ENCODE assay signal across 8 cellular contexts in the genomic region with DNA sequence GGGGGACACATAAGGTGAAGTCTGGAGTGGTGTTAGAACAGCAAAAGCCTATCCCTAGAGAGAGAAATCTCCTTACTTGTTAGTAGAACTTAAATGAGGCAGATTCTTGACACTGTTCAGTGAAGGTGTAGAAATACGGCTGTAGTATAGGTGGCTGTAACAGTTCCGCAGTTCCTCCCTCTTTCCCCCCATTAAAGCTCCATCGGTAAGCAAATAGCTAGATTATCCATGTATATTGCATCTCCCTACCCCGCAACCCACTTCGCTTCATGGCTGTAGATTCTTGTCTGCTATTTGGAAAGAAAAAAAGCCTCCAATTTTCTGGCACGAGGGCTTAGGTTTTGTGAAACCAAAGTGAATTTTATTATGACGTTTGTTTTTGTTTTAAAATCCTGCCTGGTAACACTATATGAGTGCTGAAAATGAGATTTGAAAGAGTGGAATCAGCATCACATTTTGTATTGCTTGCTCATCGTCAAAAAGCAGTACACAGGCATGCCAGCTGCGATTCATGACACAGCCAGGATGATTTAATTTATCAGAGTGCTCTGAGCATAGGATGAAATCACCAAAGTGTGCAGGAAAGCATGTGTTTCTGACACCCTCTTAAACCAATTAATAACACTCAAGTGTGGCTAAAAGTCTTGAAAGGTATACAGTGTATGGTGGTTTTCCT. TPM values are rescaled to one million over a fixed set of nuclear protein-coding genes. Genes with fewer than 3 reads are reported as not detected.
A peak's percentile ranks its signal among the peaks of the same experiment; 100 is the strongest.
DNase-seq lines count a peak whose midpoint lies in the region; TF ChIP-seq lines count a peak whose summit lies in the region.

No MANE protein-coding gene starts in this region.

- H3K27ac Mint-ChIP-seq in activated CD4-positive, alpha-beta memory T cell treated with anti-CD3 and anti-CD28 coated beads, Interleukin-2, amount 10 ng/mL, durations not matched to agents 7 days and 5 days, result no peak overlapping the region

- CTCF ChIA-PET in activated CD4-positive, alpha-beta memory T cell treated with anti-CD3 and anti-CD28 coated beads, Interleukin-2, amount 10 ng/mL, durations not matched to agents 7 days and 5 days (lab: Charles Lee), result interaction anchor here (0.6 kb wide), 1 partner anchor 105 kb away, joined by 3 read pairs; a partner anchor contains a TSS

- POLR2A ChIA-PET in activated CD4-positive, alpha-beta memory T cell treated with anti-CD3 and anti-CD28 coated beads, Interleukin-2, amount 10 ng/mL, durations not matched to agents 7 days and 5 days (lab: Charles Lee), result no interaction called here

- H3K4me1 Mint-ChIP-seq in activated CD4-positive, alpha-beta memory T cell treated with anti-CD3 and anti-CD28 coated beads, Interleukin-2, amount 10 ng/mL, durations not matched to agents 7 days and 5 days, result peaks cover 14% of the 10 kb centered on the region

- no peaks in the 10 kb centered on the region for H3K9me3 Mint-ChIP-seq in activated CD4-positive, alpha-beta memory T cell treated with anti-CD3 and anti-CD28 coated beads, Interleukin-2, amount 10 ng/mL, durations not matched to agents 7 days and 5 days

- peak; percentile 39 for DNase-seq in NCI-H1092 treated with DMSO at 0.1 percent for 48 hours (lab: John Stamatoyannopoulos, UW)
- DNase-seq in NCI-H1092 (lab: John Stamatoyannopoulos, UW), result no peak
- peak; percentile 17 for DNase-seq in RPMI7951 (ENCODE audit: low read depth)
- peak; percentile 14 for DNase-seq in fibroblast of villous mesenchyme (ENCODE audit: low read depth)
- peak; percentile 68 for DNase-seq in retina
- DNase-seq in HUDEP-2 (lab: John Stamatoyannopoulos, UW; ENCODE audit: unreplicated experiment in 76 of 76), result no peak
- no peak for DNase-seq in DMS114 treated with DMSO at 0.1 percent for 48 hours (lab: John Stamatoyannopoulos, UW; ENCODE audit: unreplicated experiment)
- no peak for DNase-seq in activated CD4-positive, alpha-beta memory T cell treated with anti-CD3 and anti-CD28 coated beads, Interleukin-2, amount 10 ng/mL, durations not matched to agents 7 days and 5 days

- peaks cover 49% of the 10 kb centered on the region for H3K27me3 Mint-ChIP-seq in activated CD4-positive, alpha-beta memory T cell treated with anti-CD3 and anti-CD28 coated beads, Interleukin-2, amount 10 ng/mL, durations not matched to agents 7 days and 5 days

- H3K4me3 Mint-ChIP-seq in activated CD4-positive, alpha-beta memory T cell treated with anti-CD3 and anti-CD28 coated beads, Interleukin-2, amount 10 ng/mL, durations not matched to agents 7 days and 5 days, result no peak overlapping the region

- no peak for TF ChIP-seq CTCF in fibroblast of villous mesenchyme (IDR thresholded peaks at IDR 0.05; ENCODE audit: insufficient read depth, low read depth, low read length)

- no peaks in the 10 kb centered on the region for H3K36me3 Mint-ChIP-seq in activated CD4-positive, alpha-beta memory T cell treated with anti-CD3 and anti-CD28 coated beads, Interleukin-2, amount 10 ng/mL, durations not matched to agents 7 days and 5 days (ENCODE audit: low read depth)

- H3K4me3 ChIP-seq in fibroblast of villous mesenchyme (ENCODE audit: low read depth, low read length), result peak overlapping the region; percentile 67

RNA-seq across cellular contexts. Expression of a gene that starts 1.4 kb away (rescaled TPM):
- total RNA-seq in RPMI7951 (2014; rRNA removed; shearing (Covaris generic)), result 5.9 and 6.1 TPM in 2 replicates
- total RNA-seq in fibroblast of villous mesenchyme, result 20.0 and 29.4 TPM in 2 replicates
- 1 to 10 TPM in 1 of 2 experiments, under 1 TPM in 1; 0.65 to 1.0 TPM for total RNA-seq in activated CD4-positive, alpha-beta memory T cell treated with anti-CD3 and anti-CD28 coated beads, Interleukin-2, amount 10 ng/mL, durations not matched to agents 7 days and 5 days

Comparison
In these comparisons a context has a peak if more than half of its experiments do, and no peak if none do; other contexts are left out.
1. DNase-seq: peak in NCI-H1092 treated with DMSO at 0.1 percent for 48 hours (single experiment), RPMI7951 (single experiment), fibroblast of villous mesenchyme (single experiment) and retina (single experiment); none in NCI-H1092 (single experiment), HUDEP-2 (0 of 76), DMS114 treated with DMSO at 0.1 percent for 48 hours (single experiment) and activated CD4-positive, alpha-beta memory T cell treated with anti-CD3 and anti-CD28 coated beads, Interleukin-2, amount 10 ng/mL, durations not matched to agents 7 days and 5 days (single experiment).